Comparison of ENCODE assay signal across 1 cellular context in genomic region chr3:50088725-50089602, GRCh38.
TF ChIP-seq lines count a peak whose summit lies in the region.

Gene RBM5, plus strand, starts transcription at chr3:50088919. Its CDS starts 1,516 bp downstream, at chr3:50090435.

TF ChIP-seq in HepG2, 621 proteins besides CTCF, POLR2A, EP300 and RAD21 (continued from another document and continues in another):
- peak; percentile 9; the same call in 1 of the 2 replicates for TF ChIP-seq POGK (CRISPR knock-in tag; conservative IDR thresholded peaks at IDR 0.05)
- no peak for TF ChIP-seq ZUFSP (CRISPR knock-in tag; IDR thresholded peaks at IDR 0.05; ENCODE audit: borderline replicate concordance)
- no peak for TF ChIP-seq PTBP1 (IDR thresholded peaks at IDR 0.05; ENCODE audit: low read depth, low read length, poor library complexity, severe bottlenecking)
- TF ChIP-seq ZNF224 (CRISPR knock-in tag; IDR thresholded peaks at IDR 0.05) = 0 out of 2 replicates have a peak, but pooled peaks have one; percentile 35
- no peak for TF ChIP-seq NR3C1 (CRISPR knock-in tag; IDR thresholded peaks at IDR 0.05)
- peak; percentile 87 for TF ChIP-seq NFYC (CRISPR knock-in tag; IDR thresholded peaks at IDR 0.05)
- no peak for TF ChIP-seq ZFP62 (CRISPR knock-in tag; IDR thresholded peaks at IDR 0.05)
- TF ChIP-seq ZKSCAN1 (IDR thresholded peaks at IDR 0.05; ENCODE audit: low read length) = no peak
- TF ChIP-seq SATB2 (CRISPR knock-in tag; IDR thresholded peaks at IDR 0.05) = no peak
- no peak for TF ChIP-seq ZXDC (CRISPR knock-in tag; IDR thresholded peaks at IDR 0.05)
- TF ChIP-seq ZBTB21 (CRISPR knock-in tag; IDR thresholded peaks at IDR 0.05) = no peak
- 0 out of 2 replicates have a peak, but pooled peaks have one; percentile 28 for TF ChIP-seq ZNF776 (CRISPR knock-in tag; IDR thresholded peaks at IDR 0.05)
- no peak for TF ChIP-seq DR1 (CRISPR knock-in tag; IDR thresholded peaks at IDR 0.05)
- TF ChIP-seq ZBTB34 (CRISPR knock-in tag; IDR thresholded peaks at IDR 0.05) = no peak
- peak; percentile 74 for TF ChIP-seq SPEN (CRISPR knock-in tag; IDR thresholded peaks at IDR 0.05; ENCODE audit: low read depth)
- no peak for TF ChIP-seq U2AF1 (optimal IDR thresholded peaks at IDR 0.05; ENCODE audit: low read depth, low read length)
- TF ChIP-seq RORA (CRISPR knock-in tag; IDR thresholded peaks at IDR 0.05) = no peak
- TF ChIP-seq SAP130 (CRISPR knock-in tag; IDR thresholded peaks at IDR 0.05; ENCODE audit: low read depth) = peak; percentile 87
- no peak for TF ChIP-seq TSC22D2 (CRISPR knock-in tag; IDR thresholded peaks at IDR 0.05; ENCODE audit: borderline replicate concordance)
- TF ChIP-seq KDM6A (CRISPR knock-in tag; IDR thresholded peaks at IDR 0.05; ENCODE audit: low read depth) = no peak
- TF ChIP-seq DNMT3B (CRISPR knock-in tag; conservative IDR thresholded peaks at IDR 0.05) = no peak
- TF ChIP-seq TFDP1 (CRISPR knock-in tag; IDR thresholded peaks at IDR 0.05; ENCODE audit: borderline replicate concordance) = peak; percentile 28; the same call in 1 of the 2 replicates
- no peak for TF ChIP-seq ZNF652 (CRISPR knock-in tag; IDR thresholded peaks at IDR 0.05; ENCODE audit: borderline replicate concordance, low read depth)
- TF ChIP-seq IKZF5 (CRISPR knock-in tag; IDR thresholded peaks at IDR 0.05) = peak; percentile 75
- no peak for TF ChIP-seq NFATC3 (CRISPR knock-in tag; IDR thresholded peaks at IDR 0.05)
- TF ChIP-seq ZNF550 (CRISPR knock-in tag; IDR thresholded peaks at IDR 0.05; ENCODE audit: borderline replicate concordance) = no peak
- no peak for TF ChIP-seq JDP2 (CRISPR knock-in tag; IDR thresholded peaks at IDR 0.05; ENCODE audit: borderline replicate concordance)
- TF ChIP-seq SKI (IDR thresholded peaks at IDR 0.05; ENCODE audit: partially characterized antibody) = no peak
- no peak for TF ChIP-seq NCOA2 (CRISPR knock-in tag; IDR thresholded peaks at IDR 0.05)
- TF ChIP-seq MNT (IDR thresholded peaks at IDR 0.05) = no peak
- no peak for TF ChIP-seq NFIB (CRISPR knock-in tag; IDR thresholded peaks at IDR 0.05; ENCODE audit: borderline replicate concordance)
- TF ChIP-seq ZNF12 (CRISPR knock-in tag; IDR thresholded peaks at IDR 0.05) = no peak
- peak; percentile 38; the same call in 1 of the 2 replicates for TF ChIP-seq ELF1 (CRISPR knock-in tag; IDR thresholded peaks at IDR 0.05)
- 0 out of 2 replicates have a peak, but pooled peaks have one; percentile 35 for TF ChIP-seq ZNF232 (CRISPR knock-in tag; IDR thresholded peaks at IDR 0.05; ENCODE audit: borderline replicate concordance)
- TF ChIP-seq ZNF570 (CRISPR knock-in tag; IDR thresholded peaks at IDR 0.05; ENCODE audit: borderline replicate concordance) = no peak
- TF ChIP-seq RBAK (CRISPR knock-in tag; IDR thresholded peaks at IDR 0.05) = no peak
- TF ChIP-seq CEBPB (IDR thresholded peaks at IDR 0.05; ENCODE audit: borderline replicate concordance, low read depth, low read length) = no peak
- TF ChIP-seq HMGA1 (CRISPR knock-in tag; conservative IDR thresholded peaks at IDR 0.05) = no peak
- no peak for TF ChIP-seq BATF2 (CRISPR knock-in tag; IDR thresholded peaks at IDR 0.05)
- TF ChIP-seq FIP1L1 (IDR thresholded peaks at IDR 0.05; ENCODE audit: borderline replicate concordance, insufficient read depth, low read depth, low read length) = no peak
- TF ChIP-seq PCBP1 (IDR thresholded peaks at IDR 0.05; ENCODE audit: borderline replicate concordance, low read depth, low read length) = 0 out of 2 replicates have a peak, but pooled peaks have one; percentile 32
- TF ChIP-seq SALL1 (CRISPR knock-in tag; IDR thresholded peaks at IDR 0.05) = peak; percentile 55; the same call in 1 of the 2 replicates
- no peak for TF ChIP-seq MED13 (CRISPR knock-in tag; IDR thresholded peaks at IDR 0.05)
- no peak for TF ChIP-seq RFXANK (CRISPR knock-in tag; IDR thresholded peaks at IDR 0.05)
- no peak for TF ChIP-seq ZNF547 (CRISPR knock-in tag; IDR thresholded peaks at IDR 0.05)
- no peak for TF ChIP-seq CC2D1A (CRISPR knock-in tag; IDR thresholded peaks at IDR 0.05)
- peak; percentile 9; the same call in 1 of the 2 replicates for TF ChIP-seq RCOR2 (CRISPR knock-in tag; IDR thresholded peaks at IDR 0.05)
- no peak; the same call in 1 of the 2 replicates for TF ChIP-seq ZNF556 (CRISPR knock-in tag; IDR thresholded peaks at IDR 0.05; ENCODE audit: borderline replicate concordance)
- peak; percentile 96 for TF ChIP-seq YY1 (IDR thresholded peaks at IDR 0.05; ENCODE audit: insufficient read depth, insufficient replicate concordance, low read depth, low read length)
- TF ChIP-seq TAF15 (IDR thresholded peaks at IDR 0.05; ENCODE audit: low read depth, low read length, poor library complexity, severe bottlenecking) = no peak
- peak; percentile 84 for TF ChIP-seq BRD4 (CRISPR knock-in tag; IDR thresholded peaks at IDR 0.05)
- TF ChIP-seq ZNF20 (CRISPR knock-in tag; IDR thresholded peaks at IDR 0.05) = no peak
- TF ChIP-seq MLXIP (CRISPR knock-in tag; IDR thresholded peaks at IDR 0.05; ENCODE audit: borderline replicate concordance) = no peak
